10 cellular contexts compared by ENCODE assay signal in genomic region chr16:67456383-67457140, GRCh38. TPM values are rescaled to one million over a fixed set of nuclear protein-coding genes. Genes with fewer than 3 reads are reported as not detected.
DNase-seq lines count a peak whose midpoint lies in the region; ATAC-seq, FAIRE-seq and TF ChIP-seq lines count a peak whose summit lies in the region.
"Had no signal": no experiment of that assay in that cellular context is flagged by ENCODE, and none has a peak within 500 bp of the region (broad histone marks: within the 10 kb centered on the region; RNA-seq: fewer than 3 reads in every experiment).

No MANE protein-coding gene starts in this region.

- no peaks in the 10 kb centered on the region; the same call in 1 of the 2 replicates for H4K20me1 ChIP-seq in OCI-LY7 (ENCODE audit: insufficient read depth, low read length)

- WGBS in pancreas, 2 donors, result 44 to 45% methylated on average over 7 of the region's 7 CpGs

- no peak overlapping the region for H3K4me2 ChIP-seq in OCI-LY7 (ENCODE audit: low read length)

- no peaks in the 10 kb centered on the region for H3K4me1 ChIP-seq in OCI-LY7 (ENCODE audit: insufficient read depth, low read length, poor library complexity, severe bottlenecking)
- peaks cover 65 to 76% (median 67%) of the 10 kb centered on the region in 3 donors for H3K4me1 ChIP-seq in pancreas

- no peak overlapping the region for H2AFZ ChIP-seq in OCI-LY7 (ENCODE audit: low read length)

- TF ChIP-seq CTCF in OCI-LY7 (conservative IDR thresholded peaks at IDR 0.05; ENCODE audit: low read length) (peak; percentile 63), fibroblast of pulmonary artery (IDR thresholded peaks at IDR 0.05; ENCODE audit: low read length, missing control alignments) (peak; percentile 61), pancreas (IDR thresholded peaks at IDR 0.05) (peak; percentile 11 to 40 (median 32))

- intact Hi-C loops in OCI-LY7 (cut with micrococcal nuclease; ENCODE audit: unreplicated experiment), result no loop called here
- intact Hi-C loops in pancreas (cut with DNase I), result no loop called here

- DNase-seq in DMS 273 (lab: John Stamatoyannopoulos, UW; ENCODE audit: unreplicated experiment), result peak; percentile 94
- DNase-seq in OCI-LY7 (ENCODE audit: low spot score), result no peak
- DNase-seq in fibroblast of pulmonary artery (ENCODE audit: low read depth), result peak; percentile 63
- peak in 5 of 6 donors; percentile 65 to 80 (median 72) for DNase-seq in pancreas
- no peak for DNase-seq in GM12891 (ENCODE audit: insufficient read length, low spot score)
- DNase-seq in DMS79 (lab: John Stamatoyannopoulos, UW), result no peak

- peak; percentile 32 to 47 (median 37) for ATAC-seq in pancreas
- ATAC-seq in GM19397 (IDR thresholded peaks at IDR 0.05; ENCODE audit: unreplicated experiment), result no peak
- ATAC-seq in GM18861 (IDR thresholded peaks at IDR 0.05; ENCODE audit: unreplicated experiment), result no peak

- TF ChIP-seq POLR2A in GM12891 (IDR thresholded peaks at IDR 0.05; ENCODE audit: low read depth, low read length), result no peak

- no peaks in the 10 kb centered on the region for H3K79me2 ChIP-seq in OCI-LY7 (ENCODE audit: insufficient read depth, low read depth, low read length)

- POLR2A ChIA-PET in OCI-LY7 (lab: Charles Lee), result no interaction called here

- FAIRE-seq in pancreas (lab: Jason Lieb, UNC), result peak; percentile 9
- no peak for FAIRE-seq in GM12891 (lab: Jason Lieb, UNC)
- FAIRE-seq: frontal cortex had no signal

- peaks cover 4% of the 10 kb centered on the region; the same call in 1 of the 2 replicates for H3K36me3 ChIP-seq in OCI-LY7 (ENCODE audit: insufficient read depth, low read length)
- H3K36me3 ChIP-seq in pancreas, result no peaks in the 10 kb centered on the region

- H3K9me3 ChIP-seq in OCI-LY7 (ENCODE audit: low read length) (no peaks in the 10 kb centered on the region), pancreas (no peaks in the 10 kb centered on the region)

- H3K9me2 ChIP-seq in OCI-LY7 (ENCODE audit: insufficient read depth, low read length), result no peaks in the 10 kb centered on the region

- H3K4me3 ChIP-seq in OCI-LY7 (ENCODE audit: low read depth, low read length, poor library complexity, severe bottlenecking), result no peak overlapping the region
- no peak overlapping the region for H3K4me3 ChIP-seq in fibroblast of pulmonary artery (replicated peaks; ENCODE audit: low read depth, low read length)
- H3K4me3 ChIP-seq in pancreas, result no peak overlapping the region

- H3K27me3 ChIP-seq in pancreas, result no peaks in the 10 kb centered on the region

- no TSS peak for BruUV-seq in OCI-LY7 (replicated peaks; lab: Mats Ljungman, UMichigan)

- CTCF ChIA-PET in OCI-LY7 (lab: Charles Lee; ENCODE audit: unreplicated experiment), result no interaction called here

- no peak overlapping the region for H3K27ac ChIP-seq in OCI-LY7 (ENCODE audit: low read depth, low read length, poor library complexity, severe bottlenecking)
- peak overlapping the region in 3 of 4 donors; percentile 90 to 97 (median 93) for H3K27ac ChIP-seq in pancreas
- H3K27ac ChIP-seq: HL-60 had no signal

TF ChIP-seq in GM12891, 5 proteins besides CTCF, POLR2A, EP300 and RAD21:
- TF ChIP-seq POU2F2 (IDR thresholded peaks at IDR 0.05; ENCODE audit: low read depth, low read length), result no peak
- TF ChIP-seq SPI1 (IDR thresholded peaks at IDR 0.05; ENCODE audit: low read depth, low read length), result no peak
- no peak for TF ChIP-seq TAF1 (IDR thresholded peaks at IDR 0.05; ENCODE audit: low read depth, low read length)
- no peak for TF ChIP-seq POLR2AphosphoS5 (IDR thresholded peaks at IDR 0.05; ENCODE audit: low read depth, low read length)
- no peak for TF ChIP-seq PAX5 (IDR thresholded peaks at IDR 0.05; ENCODE audit: insufficient read depth, low read length, severe bottlenecking)
TF ChIP-seq in GM12891: peak in this region for 0.

RNA-seq across cellular contexts. Expression of gene ATP6V0D1, which starts 24.4 kb away (rescaled TPM):
- total RNA-seq in OCI-LY7 (2014; rRNA removed; shearing (Covaris generic)), result 13.5 and 24.4 TPM in 2 replicates
- total RNA-seq in OCI-LY7 (2022), result 34.0 and 38.0 TPM in 2 replicates
- total RNA-seq in pancreas, result 10 to 100 TPM; 22.8 to 47.7 (median 32.3) TPM
- polyA plus RNA-seq in pancreas, result 10 to 100 TPM; 17.4 to 54.0 TPM
- 58.9 TPM for polyA plus RNA-seq in GM12891 (2012; ENCODE audit: low read depth, missing spikeins)

RNA-seq across cellular contexts. Expression of gene HSD11B2, which starts 25.6 kb away (rescaled TPM):
- total RNA-seq in OCI-LY7 (2014; rRNA removed; shearing (Covaris generic)), result not detected in 2 replicates
- not detected in 2 replicates for total RNA-seq in OCI-LY7 (2022)
- 1 to 10 TPM; 1.4 to 6.8 (median 5.0) TPM for total RNA-seq in pancreas
- 10 to 100 TPM in 1 of 2 donors, 1 to 10 TPM in 1; 7.7 to 11.3 TPM for polyA plus RNA-seq in pancreas
- 0.10 TPM for polyA plus RNA-seq in GM12891 (2012; ENCODE audit: low read depth, missing spikeins)

RNA-seq across cellular contexts. Expression of gene AGRP, which starts 26.8 kb away (rescaled TPM):
- total RNA-seq in OCI-LY7 (2014; rRNA removed; shearing (Covaris generic)), result not detected in 2 replicates
- total RNA-seq in OCI-LY7 (2022), result 0.52 TPM in 1 of 2 replicates, not detected in the other
- not detected for total RNA-seq in pancreas
- under 1 TPM in 1 of 2 donors, not detected in 1; 0.23 TPM for polyA plus RNA-seq in pancreas
- polyA plus RNA-seq in GM12891 (2012; ENCODE audit: low read depth, missing spikeins), result not detected
- total RNA-seq: frontal cortex had no signal

RNA-seq across cellular contexts. Expression of gene ZDHHC1, which starts 40.3 kb away (rescaled TPM):
- total RNA-seq in OCI-LY7 (2014; rRNA removed; shearing (Covaris generic)), result not detected in 2 replicates
- total RNA-seq in OCI-LY7 (2022) (not detected in 2 replicates), pancreas (10 to 100 TPM in 2 of 6 donors, 1 to 10 TPM in 4; 8.1 to 11.3 (median 9.7) TPM)
- 10 to 100 TPM; 11.2 to 15.2 TPM for polyA plus RNA-seq in pancreas
- 0.60 TPM for polyA plus RNA-seq in GM12891 (2012; ENCODE audit: low read depth, missing spikeins)

Comparison
In these comparisons a context has a peak if more than half of its experiments do, and no peak if none do; other contexts are left out.
1. DNase-seq: peak in DMS 273 (single experiment), fibroblast of pulmonary artery (single experiment) and pancreas (5 of 6); none in OCI-LY7 (single experiment), GM12891 (single experiment) and DMS79 (single experiment).
2. ATAC-seq: peak in pancreas (4 of 4); none in GM19397 (single experiment) and GM18861 (single experiment).
3. Peak in every context shown above with its lines, with median percentiles within 50 percentile points of each other: CTCF ChIP-seq.